Comparison of ENCODE assay signal across 1 cellular context in the genomic region with DNA sequence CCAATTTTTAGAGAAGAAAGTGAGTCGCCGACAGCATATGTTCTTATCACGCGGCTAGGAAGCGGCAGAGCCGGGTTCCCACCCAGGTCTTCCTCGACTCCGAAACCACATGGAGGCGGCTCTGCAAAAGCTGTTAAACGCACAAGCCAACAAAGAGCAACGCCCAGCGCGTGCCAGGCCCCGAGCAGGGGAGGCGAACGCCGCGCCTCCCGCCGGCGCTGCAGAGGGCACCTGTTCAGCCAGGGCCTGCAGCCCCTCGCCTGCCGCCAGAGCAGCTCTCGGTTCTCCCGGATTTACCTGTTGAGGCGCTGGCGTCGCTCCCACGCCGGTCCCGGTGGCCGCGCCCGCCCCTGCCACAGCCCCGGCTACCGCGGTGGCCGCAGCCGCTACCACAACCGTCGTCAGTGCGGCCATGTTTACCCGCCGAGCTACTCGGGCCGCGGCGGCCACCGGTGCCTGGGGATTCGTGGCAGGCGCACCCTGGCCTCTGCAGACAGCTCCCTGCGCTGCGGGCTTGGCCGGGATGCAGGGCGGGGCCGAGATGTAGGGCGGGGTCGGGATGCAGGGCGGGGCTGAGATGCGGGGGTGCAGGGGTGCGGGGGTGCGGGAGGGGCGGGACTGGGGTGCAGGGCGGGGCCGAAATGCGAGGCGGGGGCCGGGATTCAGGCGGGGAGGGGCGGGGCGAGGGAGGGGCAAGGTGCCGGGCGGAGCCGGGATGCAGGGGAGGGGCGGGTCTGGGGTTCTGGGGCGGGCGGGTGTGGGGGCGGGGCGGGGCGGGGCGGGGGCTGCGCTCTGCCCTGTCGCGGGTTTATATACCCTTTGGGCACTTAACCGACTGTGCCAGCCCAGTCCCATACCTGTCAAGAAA.
A peak's percentile ranks its signal among the peaks of the same experiment; 100 is the strongest.
TF ChIP-seq lines count a peak whose summit lies in the region.

A gene with protein sequence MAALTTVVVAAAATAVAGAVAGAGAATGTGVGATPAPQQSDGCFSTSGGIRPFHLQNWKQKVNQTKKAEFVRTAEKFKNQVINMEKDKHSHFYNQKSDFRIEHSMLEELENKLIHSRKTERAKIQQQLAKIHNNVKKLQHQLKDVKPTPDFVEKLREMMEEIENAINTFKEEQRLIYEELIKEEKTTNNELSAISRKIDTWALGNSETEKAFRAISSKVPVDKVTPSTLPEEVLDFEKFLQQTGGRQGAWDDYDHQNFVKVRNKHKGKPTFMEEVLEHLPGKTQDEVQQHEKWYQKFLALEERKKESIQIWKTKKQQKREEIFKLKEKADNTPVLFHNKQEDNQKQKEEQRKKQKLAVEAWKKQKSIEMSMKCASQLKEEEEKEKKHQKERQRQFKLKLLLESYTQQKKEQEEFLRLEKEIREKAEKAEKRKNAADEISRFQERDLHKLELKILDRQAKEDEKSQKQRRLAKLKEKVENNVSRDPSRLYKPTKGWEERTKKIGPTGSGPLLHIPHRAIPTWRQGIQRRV (minus strand): TSS at position 525 of the 868 bp plus-strand sequence. CDS start 111 bp downstream, at position 414.

TF ChIP-seq in K562, 482 proteins besides CTCF, POLR2A, EP300 and RAD21 (continued from another document and continues in another):
- TF ChIP-seq, protein P1, sequence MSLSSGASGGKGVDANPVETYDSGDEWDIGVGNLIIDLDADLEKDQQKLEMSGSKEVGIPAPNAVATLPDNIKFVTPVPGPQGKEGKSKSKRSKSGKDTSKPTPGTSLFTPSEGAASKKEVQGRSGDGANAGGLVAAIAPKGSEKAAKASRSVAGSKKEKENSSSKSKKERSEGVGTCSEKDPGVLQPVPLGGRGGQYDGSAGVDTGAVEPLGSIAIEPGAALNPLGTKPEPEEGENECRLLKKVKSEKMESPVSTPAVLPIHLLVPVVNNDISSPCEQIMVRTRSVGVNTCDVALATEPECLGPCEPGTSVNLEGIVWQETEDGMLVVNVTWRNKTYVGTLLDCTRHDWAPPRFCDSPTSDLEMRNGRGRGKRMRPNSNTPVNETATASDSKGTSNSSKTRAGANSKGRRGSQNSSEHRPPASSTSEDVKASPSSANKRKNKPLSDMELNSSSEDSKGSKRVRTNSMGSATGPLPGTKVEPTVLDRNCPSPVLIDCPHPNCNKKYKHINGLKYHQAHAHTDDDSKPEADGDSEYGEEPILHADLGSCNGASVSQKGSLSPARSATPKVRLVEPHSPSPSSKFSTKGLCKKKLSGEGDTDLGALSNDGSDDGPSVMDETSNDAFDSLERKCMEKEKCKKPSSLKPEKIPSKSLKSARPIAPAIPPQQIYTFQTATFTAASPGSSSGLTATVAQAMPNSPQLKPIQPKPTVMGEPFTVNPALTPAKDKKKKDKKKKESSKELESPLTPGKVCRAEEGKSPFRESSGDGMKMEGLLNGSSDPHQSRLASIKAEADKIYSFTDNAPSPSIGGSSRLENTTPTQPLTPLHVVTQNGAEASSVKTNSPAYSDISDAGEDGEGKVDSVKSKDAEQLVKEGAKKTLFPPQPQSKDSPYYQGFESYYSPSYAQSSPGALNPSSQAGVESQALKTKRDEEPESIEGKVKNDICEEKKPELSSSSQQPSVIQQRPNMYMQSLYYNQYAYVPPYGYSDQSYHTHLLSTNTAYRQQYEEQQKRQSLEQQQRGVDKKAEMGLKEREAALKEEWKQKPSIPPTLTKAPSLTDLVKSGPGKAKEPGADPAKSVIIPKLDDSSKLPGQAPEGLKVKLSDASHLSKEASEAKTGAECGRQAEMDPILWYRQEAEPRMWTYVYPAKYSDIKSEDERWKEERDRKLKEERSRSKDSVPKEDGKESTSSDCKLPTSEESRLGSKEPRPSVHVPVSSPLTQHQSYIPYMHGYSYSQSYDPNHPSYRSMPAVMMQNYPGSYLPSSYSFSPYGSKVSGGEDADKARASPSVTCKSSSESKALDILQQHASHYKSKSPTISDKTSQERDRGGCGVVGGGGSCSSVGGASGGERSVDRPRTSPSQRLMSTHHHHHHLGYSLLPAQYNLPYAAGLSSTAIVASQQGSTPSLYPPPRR (CRISPR knock-in tag; IDR thresholded peaks at IDR 0.05; ENCODE audit: borderline replicate concordance), result no peak
- TF ChIP-seq ZNF589 (CRISPR knock-in tag; IDR thresholded peaks at IDR 0.05; ENCODE audit: low read depth) (no peak), NRF1 (conservative IDR thresholded peaks at IDR 0.05 in 1 of 2, IDR thresholded peaks at IDR 0.05 in 1 of 2) (peak; percentile 51 to 67; a peak in 3 of 4 replicates), SAFB (IDR thresholded peaks at IDR 0.05; ENCODE audit: borderline replicate concordance, low read depth, low read length) (no peak), RBBP5 (IDR thresholded peaks at IDR 0.05; ENCODE audit: borderline replicate concordance, insufficient read depth, low read length, poor library complexity, severe bottlenecking) (peak; percentile 85), JUN (IDR thresholded peaks at IDR 0.05; ENCODE audit: borderline replicate concordance, low read depth, low read length) (no peak), JUN (CRISPR knock-in tag; IDR thresholded peaks at IDR 0.05; ENCODE audit: borderline replicate concordance) (peak; percentile 29; the same call in 1 of the 2 replicates), RB1 (IDR thresholded peaks at IDR 0.05; ENCODE audit: low read depth) (peak; percentile 56; the same call in 1 of the 2 replicates), SIRT6 (IDR thresholded peaks at IDR 0.05; ENCODE audit: low read depth, low read length) (no peak), MAX (CRISPR knock-in tag; IDR thresholded peaks at IDR 0.05) (peak; percentile 91), HNRNPLL (IDR thresholded peaks at IDR 0.05; ENCODE audit: low read depth, low read length, poor library complexity, severe bottlenecking) (peak; percentile 28), ARID4B (CRISPR knock-in tag; IDR thresholded peaks at IDR 0.05) (peak; percentile 65; the same call in 1 of the 2 replicates), FOXJ2 (tag; IDR thresholded peaks at IDR 0.05) (no peak), BCOR (IDR thresholded peaks at IDR 0.05) (no peak), PTRF (tag; IDR thresholded peaks at IDR 0.05) (no peak), ERF (CRISPR knock-in tag; IDR thresholded peaks at IDR 0.05) (0 out of 2 replicates have a peak, but pooled peaks have one; percentile 20), ZNF561 (CRISPR knock-in tag; conservative IDR thresholded peaks at IDR 0.05) (no peak), DDX20 (tag; IDR thresholded peaks at IDR 0.05; ENCODE audit: low read depth) (no peak), PHF8 (IDR thresholded peaks at IDR 0.05; ENCODE audit: borderline replicate concordance, low read length) (peak; percentile 87; the same call in 1 of the 2 replicates), EWSR1 (IDR thresholded peaks at IDR 0.05; ENCODE audit: borderline replicate concordance, low read depth, partially characterized antibody) (no peak), KAT2B (IDR thresholded peaks at IDR 0.05; ENCODE audit: low read depth, low read length) (no peak), FOSL1 (tag; conservative IDR thresholded peaks at IDR 0.05) (no peak), SRSF7 (optimal IDR thresholded peaks at IDR 0.05; ENCODE audit: low read depth, low read length) (no peak), ATF7 (IDR thresholded peaks at IDR 0.05) (0 out of 2 replicates have a peak, but pooled peaks have one; percentile 41), MNT (conservative IDR thresholded peaks at IDR 0.05) (peak in 1 of 2 experiments; percentile 72; a peak in 3 of 4 replicates), NFXL1 (CRISPR knock-in tag; IDR thresholded peaks at IDR 0.05) (0 out of 2 replicates have a peak, but pooled peaks have one; percentile 27), PHTF2 (CRISPR knock-in tag; IDR thresholded peaks at IDR 0.05) (no peak), NCOA1 (IDR thresholded peaks at IDR 0.05; ENCODE audit: low read depth) (no peak), POLR2B (IDR thresholded peaks at IDR 0.05; ENCODE audit: low read depth, partially characterized antibody) (peak; percentile 58), TFAP4 (CRISPR knock-in tag; IDR thresholded peaks at IDR 0.05; ENCODE audit: borderline replicate concordance) (peak; percentile 58; the same call in 1 of the 2 replicates), ZNF668 (CRISPR knock-in tag; IDR thresholded peaks at IDR 0.05) (no peak), PRPF4 (IDR thresholded peaks at IDR 0.05; ENCODE audit: insufficient read depth, low read depth, low read length, poor library complexity, severe bottlenecking) (no peak), ARID2 (IDR thresholded peaks at IDR 0.05) (no peak), ZNF174 (CRISPR knock-in tag; IDR thresholded peaks at IDR 0.05) (0 out of 2 replicates have a peak, but pooled peaks have one; percentile 29)
- TF ChIP-seq, protein P2, sequence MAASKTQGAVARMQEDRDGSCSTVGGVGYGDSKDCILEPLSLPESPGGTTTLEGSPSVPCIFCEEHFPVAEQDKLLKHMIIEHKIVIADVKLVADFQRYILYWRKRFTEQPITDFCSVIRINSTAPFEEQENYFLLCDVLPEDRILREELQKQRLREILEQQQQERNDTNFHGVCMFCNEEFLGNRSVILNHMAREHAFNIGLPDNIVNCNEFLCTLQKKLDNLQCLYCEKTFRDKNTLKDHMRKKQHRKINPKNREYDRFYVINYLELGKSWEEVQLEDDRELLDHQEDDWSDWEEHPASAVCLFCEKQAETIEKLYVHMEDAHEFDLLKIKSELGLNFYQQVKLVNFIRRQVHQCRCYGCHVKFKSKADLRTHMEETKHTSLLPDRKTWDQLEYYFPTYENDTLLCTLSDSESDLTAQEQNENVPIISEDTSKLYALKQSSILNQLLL (CRISPR knock-in tag; IDR thresholded peaks at IDR 0.05; ENCODE audit: borderline replicate concordance), result no peak
- TF ChIP-seq, protein P3, sequence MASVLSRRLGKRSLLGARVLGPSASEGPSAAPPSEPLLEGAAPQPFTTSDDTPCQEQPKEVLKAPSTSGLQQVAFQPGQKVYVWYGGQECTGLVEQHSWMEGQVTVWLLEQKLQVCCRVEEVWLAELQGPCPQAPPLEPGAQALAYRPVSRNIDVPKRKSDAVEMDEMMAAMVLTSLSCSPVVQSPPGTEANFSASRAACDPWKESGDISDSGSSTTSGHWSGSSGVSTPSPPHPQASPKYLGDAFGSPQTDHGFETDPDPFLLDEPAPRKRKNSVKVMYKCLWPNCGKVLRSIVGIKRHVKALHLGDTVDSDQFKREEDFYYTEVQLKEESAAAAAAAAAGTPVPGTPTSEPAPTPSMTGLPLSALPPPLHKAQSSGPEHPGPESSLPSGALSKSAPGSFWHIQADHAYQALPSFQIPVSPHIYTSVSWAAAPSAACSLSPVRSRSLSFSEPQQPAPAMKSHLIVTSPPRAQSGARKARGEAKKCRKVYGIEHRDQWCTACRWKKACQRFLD (CRISPR knock-in tag; IDR thresholded peaks at IDR 0.05), result peak; percentile 33; the same call in 1 of the 2 replicates
- TF ChIP-seq, protein P4, sequence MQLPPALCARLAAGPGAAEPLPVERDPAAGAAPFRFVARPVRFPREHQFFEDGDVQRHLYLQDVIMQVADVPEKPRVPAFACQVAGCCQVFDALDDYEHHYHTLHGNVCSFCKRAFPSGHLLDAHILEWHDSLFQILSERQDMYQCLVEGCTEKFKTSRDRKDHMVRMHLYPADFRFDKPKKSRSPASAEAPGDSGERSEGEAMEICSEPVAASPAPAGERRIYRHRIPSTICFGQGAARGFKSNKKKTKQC (CRISPR knock-in tag; IDR thresholded peaks at IDR 0.05), result peak; percentile 88; the same call in 1 of the 2 replicates
- TF ChIP-seq, protein P5, sequence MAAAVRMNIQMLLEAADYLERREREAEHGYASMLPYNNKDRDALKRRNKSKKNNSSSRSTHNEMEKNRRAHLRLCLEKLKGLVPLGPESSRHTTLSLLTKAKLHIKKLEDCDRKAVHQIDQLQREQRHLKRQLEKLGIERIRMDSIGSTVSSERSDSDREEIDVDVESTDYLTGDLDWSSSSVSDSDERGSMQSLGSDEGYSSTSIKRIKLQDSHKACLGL (CRISPR knock-in tag; IDR thresholded peaks at IDR 0.05; ENCODE audit: borderline replicate concordance, poor library complexity, severe bottlenecking), result no peak
